8 cellular contexts compared by ENCODE assay signal in the genomic region with DNA sequence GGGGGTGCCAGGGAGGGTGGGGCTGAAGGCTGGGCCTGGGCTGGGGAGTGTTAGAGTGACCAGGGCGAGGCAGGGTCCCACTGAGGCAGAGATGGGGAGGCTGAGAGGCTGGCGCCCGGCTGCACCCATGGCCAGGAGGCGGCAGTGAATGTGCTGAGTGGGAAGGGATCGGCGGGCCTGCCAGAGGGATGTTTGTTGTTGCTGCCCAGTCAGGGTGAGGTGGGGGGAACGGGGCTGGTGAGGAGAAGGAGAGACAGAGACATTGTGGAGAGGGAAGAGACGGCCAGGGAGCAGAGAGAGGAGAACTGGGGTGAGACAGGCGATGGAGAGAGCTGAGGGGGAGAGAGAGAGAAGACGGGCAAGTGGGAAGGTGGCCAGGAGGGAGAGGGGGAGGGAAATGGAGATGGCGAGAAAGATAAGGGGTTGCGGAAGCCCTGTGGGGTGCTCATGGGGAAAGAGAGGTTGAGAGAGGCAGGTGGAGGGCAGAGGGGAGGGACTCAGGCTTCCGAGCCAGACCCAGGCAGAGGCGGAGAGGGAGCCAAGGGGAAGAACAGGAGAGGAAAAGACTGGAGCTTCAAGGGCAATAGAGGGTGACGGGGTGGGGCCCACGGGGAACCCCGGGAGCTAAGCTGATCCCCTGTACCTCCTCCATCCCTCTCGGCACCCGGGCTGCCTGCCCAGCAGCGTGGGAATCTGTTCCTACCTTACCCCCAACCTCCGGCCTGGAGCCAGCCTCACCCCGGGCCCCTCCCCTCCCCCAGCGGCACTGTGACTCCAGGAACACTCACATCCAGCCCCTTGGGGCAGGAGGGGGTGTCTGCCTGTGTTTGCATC. TPM values are rescaled to one million over a fixed set of nuclear protein-coding genes. Genes with fewer than 3 reads are reported as not detected.
DNase-seq lines count a peak whose midpoint lies in the region; ATAC-seq and TF ChIP-seq lines count a peak whose summit lies in the region.

No MANE protein-coding gene starts in this region.

- H4K8ac ChIP-seq in IMR-90 (ENCODE audit: low read depth in 2 of 2, low read length in 2 of 2): peak overlapping the region in 1 of 2 experiments; percentile 52; a peak in 1 of 4 replicates

- H3K4me3 ChIP-seq in IMR-90 (ENCODE audit: insufficient read depth, low read depth, low read length) (no peak overlapping the region), epithelial cell of proximal tubule (ENCODE audit: low read depth, low read length) (peak overlapping the region; percentile 19), OCI-LY7 (ENCODE audit: low read depth, low read length, poor library complexity, severe bottlenecking) (no peak overlapping the region)

- no peak overlapping the region for H3K56ac ChIP-seq in IMR-90 (ENCODE audit: extremely low read depth, insufficient read depth, low read length)

- H3K9me1 ChIP-seq in IMR-90 (ENCODE audit: insufficient read depth, low read length): no peaks in the 10 kb centered on the region

- ATAC-seq in IMR-90 (ENCODE audit: low read depth): peak; percentile 43

- no peak for TF ChIP-seq POLR2A in IMR-90 (IDR thresholded peaks at IDR 0.05; ENCODE audit: low read depth, low read length)

- no peak overlapping the region for H2BK5ac ChIP-seq in IMR-90 (ENCODE audit: low read depth, low read length, poor library complexity, severe bottlenecking)

- CTCF ChIA-PET in IMR-90 (lab: Yijun Ruan, JAX): no interaction called here
- CTCF ChIA-PET in OCI-LY7 (lab: Charles Lee; ENCODE audit: unreplicated experiment): no interaction called here

- H3K4me1 Mint-ChIP-seq in nephron: peaks cover 28% of the 10 kb centered on the region

- POLR2A ChIA-PET in IMR-90 (lab: Charles Lee; ENCODE audit: unreplicated experiment): no interaction called here
- POLR2A ChIA-PET in OCI-LY7 (lab: Charles Lee): interaction anchor here (1.4 kb wide), 1 partner anchor 40 kb away, joined by 3 read pairs; no protein-coding TSS in a partner anchor

- H2AK9ac ChIP-seq in IMR-90 (replicated peaks; ENCODE audit: low read depth, low read length, poor library complexity): peak overlapping the region; percentile 82

- peaks cover 20% of the 10 kb centered on the region for H3K36me3 Mint-ChIP-seq in nephron (ENCODE audit: low read depth)

- no peak overlapping the region for H2BK15ac ChIP-seq in IMR-90 (ENCODE audit: low read depth, low read length)

- H3K23ac ChIP-seq in IMR-90 (ENCODE audit: low read depth, low read length): no peak overlapping the region

- H3K27ac Mint-ChIP-seq in nephron: peak overlapping the region; percentile 70 to 89 (median 88)

- dilution Hi-C loops in IMR-90 (cut with HindIII; ENCODE audit: low sequenced_read_pairs, unreplicated experiment): no loop called here

- peak overlapping the region; percentile 10; the same call in 1 of the 2 replicates for H3K4ac ChIP-seq in IMR-90 (ENCODE audit: low read depth, low read length)

- no peak overlapping the region for H4K91ac ChIP-seq in IMR-90 (ENCODE audit: insufficient read depth, low read depth, low read length)

- peak overlapping the region; percentile 4; the same call in 1 of the 2 replicates for H2AK5ac ChIP-seq in IMR-90 (ENCODE audit: low read depth, low read length)

- H3K27me3 Mint-ChIP-seq in nephron (ENCODE audit: low read depth): no peaks in the 10 kb centered on the region

- peak overlapping the region; percentile 76 to 84 (median 82) for H3K4me3 Mint-ChIP-seq in nephron

- H3K9me3 ChIP-seq in IMR-90 (ENCODE audit: control insufficient read depth, insufficient read depth, low read length) (no peaks in the 10 kb centered on the region), OCI-LY7 (ENCODE audit: low read length) (no peaks in the 10 kb centered on the region)

- no peak for TF ChIP-seq CTCF in IMR-90 (conservative IDR thresholded peaks at IDR 0.05; ENCODE audit: low read depth, low read length)
- no peak for TF ChIP-seq CTCF in epithelial cell of proximal tubule (conservative IDR thresholded peaks at IDR 0.05; ENCODE audit: low read depth, low read length)
- TF ChIP-seq CTCF in nephron (IDR thresholded peaks at IDR 0.05; ENCODE audit: unreplicated experiment in 3 of 3): no peak
- no peak for TF ChIP-seq CTCF in OCI-LY7 (conservative IDR thresholded peaks at IDR 0.05; ENCODE audit: low read length)
- no peak for TF ChIP-seq CTCF in GM13977 (IDR thresholded peaks at IDR 0.05; ENCODE audit: extremely low read depth, insufficient read depth, missing control alignments)

- H3K4me1 ChIP-seq in IMR-90 (ENCODE audit: control insufficient read depth, insufficient read depth, low read length): peaks cover 10% of the 10 kb centered on the region; the same call in 1 of the 2 replicates
- H3K4me1 ChIP-seq in OCI-LY7 (ENCODE audit: insufficient read depth, low read length, poor library complexity, severe bottlenecking): no peaks in the 10 kb centered on the region

- BruUV-seq in IMR-90 (replicated peaks; lab: Mats Ljungman, UMichigan) (no TSS peak), OCI-LY7 (replicated peaks; lab: Mats Ljungman, UMichigan) (no TSS peak)

- in situ Hi-C loops in IMR-90 (cut with MboI; ENCODE audit: low sequenced_read_pairs): no loop called here
- in situ Hi-C loops in GM13977 (cut with MboI; ENCODE audit: low pct_unique_long_range_greater_than_20kb, low sequenced_read_pairs, unreplicated experiment): no loop called here

- peak overlapping the region; percentile 86 for H2AFZ ChIP-seq in IMR-90 (replicated peaks; ENCODE audit: low read length, poor library complexity)
- no peak overlapping the region for H2AFZ ChIP-seq in OCI-LY7 (ENCODE audit: low read length)

- intact Hi-C loops in IMR-90 (cut with micrococcal nuclease): loop anchor here (10.0 kb wide), 1 partner anchor 223 kb away; no protein-coding TSS in a partner anchor
- intact Hi-C loops in OCI-LY7 (cut with micrococcal nuclease; ENCODE audit: unreplicated experiment): no loop called here

- H3K27me3 ChIP-seq in IMR-90 (ENCODE audit: control insufficient read depth, insufficient read depth, low read length): no peaks in the 10 kb centered on the region

- H3K79me1 ChIP-seq in IMR-90 (ENCODE audit: low read depth in 1 of 2, low read length in 2 of 2): no peaks in the 10 kb centered on the region

- H3K27ac ChIP-seq in IMR-90 (ENCODE audit: insufficient read depth, low read length) (peak overlapping the region; percentile 3; the same call in 1 of the 2 replicates), OCI-LY7 (ENCODE audit: low read depth, low read length, poor library complexity, severe bottlenecking) (no peak overlapping the region)

- no peaks in the 10 kb centered on the region for H3K9me3 Mint-ChIP-seq in nephron

- H3K14ac ChIP-seq in IMR-90 (replicated peaks; ENCODE audit: low read depth, low read length): no peak overlapping the region

- no peak overlapping the region for H2BK120ac ChIP-seq in IMR-90 (ENCODE audit: low read depth, low read length)

- H3K18ac ChIP-seq in IMR-90 (ENCODE audit: low read depth, low read length): no peak overlapping the region

- H3K9me2 ChIP-seq in OCI-LY7 (ENCODE audit: insufficient read depth, low read length): no peaks in the 10 kb centered on the region

- H3K4me2 ChIP-seq in IMR-90 (ENCODE audit: low read depth, low read length) (peak overlapping the region; percentile 47; the same call in 1 of the 2 replicates), OCI-LY7 (ENCODE audit: low read length) (no peak overlapping the region)

- H3K9ac ChIP-seq in IMR-90 (ENCODE audit: low read depth, low read length): 0 out of 2 replicates have a peak overlapping the region, but pooled peaks have one; percentile 6

- H2BK20ac ChIP-seq in IMR-90 (ENCODE audit: low read depth, low read length): no peak overlapping the region

- H3K36me3 ChIP-seq in IMR-90 (ENCODE audit: control insufficient read depth, insufficient read depth, low read length) (peaks cover 32% of the 10 kb centered on the region), OCI-LY7 (ENCODE audit: insufficient read depth, low read length) (peaks cover 32% of the 10 kb centered on the region)

- no peaks in the 10 kb centered on the region for H3K79me2 ChIP-seq in OCI-LY7 (ENCODE audit: insufficient read depth, low read depth, low read length)

- WGBS in IMR-90 (ENCODE audit: extremely low coverage in 2 of 2, insufficient read length in 1 of 2), 2 experiments: 26% methylated on average over 6 of the region's 23 CpGs; no CpG with 5 or more reads in 1 of the 2 experiments

- H4K5ac ChIP-seq in IMR-90 (ENCODE audit: low read depth, low read length): no peak overlapping the region

- H4K20me1 ChIP-seq in IMR-90 (ENCODE audit: insufficient read depth, low read length): no peaks in the 10 kb centered on the region
- H4K20me1 ChIP-seq in OCI-LY7 (ENCODE audit: insufficient read depth, low read length): no peaks in the 10 kb centered on the region

- no peak for TF ChIP-seq RAD21 in IMR-90 (IDR thresholded peaks at IDR 0.05; ENCODE audit: low read length)

- DNase-seq in Ammon's horn (ENCODE audit: low spot score): peak; percentile 33
- no peak for DNase-seq in IMR-90
- DNase-seq in activated CD8-positive, alpha-beta memory T cell treated with anti-CD3 and anti-CD28 coated beads for 24 hours: peak; percentile 73
- no peak for DNase-seq in epithelial cell of proximal tubule (ENCODE audit: low read depth)
- no peak for DNase-seq in OCI-LY7 (ENCODE audit: low spot score)
- DNase-seq in GM13977 (ENCODE audit: low spot score): no peak
- DNase-seq in COR-L47 (lab: John Stamatoyannopoulos, UW): no peak

RNA-seq across cellular contexts. Expression of gene B3GNT8, which starts 0.7 kb away (rescaled TPM):
- under 0.01 and 0.36 TPM in 2 replicates for total RNA-seq in IMR-90 (2012; rRNA removed)
- polyA plus RNA-seq in IMR-90 (2012; rRNA removed): 0.30 and 0.36 TPM in 2 replicates
- 0.06 and 0.46 TPM in 2 replicates for polyA plus RNA-seq in IMR-90 (2012; cell fraction: cytosol; rRNA removed)
- 0.18 and 0.34 TPM in 2 replicates for polyA plus RNA-seq in IMR-90 (2012; cell fraction: nucleus; rRNA removed; ENCODE audit: low replicate concordance)
- 1.6 and 2.4 TPM in 2 replicates for total RNA-seq in epithelial cell of proximal tubule
- total RNA-seq in OCI-LY7 (2014; rRNA removed; shearing (Covaris generic)): 0.47 TPM in 1 of 2 replicates, not detected in the other
- 0.40 TPM in 1 of 2 replicates, not detected in the other for total RNA-seq in OCI-LY7 (2022)

RNA-seq across cellular contexts. Expression of gene DMAC2, which starts 11.8 kb away (rescaled TPM):
- total RNA-seq in IMR-90 (2012; rRNA removed): 50.8 and 52.5 TPM in 2 replicates
- 72.2 and 78.5 TPM in 2 replicates for polyA plus RNA-seq in IMR-90 (2012; rRNA removed)
- polyA plus RNA-seq in IMR-90 (2012; cell fraction: cytosol; rRNA removed): 78.9 and 84.8 TPM in 2 replicates
- 33.4 and 44.3 TPM in 2 replicates for polyA plus RNA-seq in IMR-90 (2012; cell fraction: nucleus; rRNA removed; ENCODE audit: low replicate concordance)
- total RNA-seq in epithelial cell of proximal tubule: 54.9 and 74.8 TPM in 2 replicates
- 22.4 and 30.6 TPM in 2 replicates for total RNA-seq in OCI-LY7 (2014; rRNA removed; shearing (Covaris generic))
- 40.6 and 41.6 TPM in 2 replicates for total RNA-seq in OCI-LY7 (2022)

RNA-seq across cellular contexts. Expression of gene ERICH4, which starts 15.1 kb away (rescaled TPM):
- total RNA-seq in IMR-90 (2012; rRNA removed) (not detected in 2 replicates), epithelial cell of proximal tubule (not detected in 2 replicates), OCI-LY7 (2022) (not detected in 2 replicates)
- not detected in 2 replicates for polyA plus RNA-seq in IMR-90 (2012; rRNA removed)
- not detected in 2 replicates for polyA plus RNA-seq in IMR-90 (2012; cell fraction: cytosol; rRNA removed)
- not detected in 2 replicates for polyA plus RNA-seq in IMR-90 (2012; cell fraction: nucleus; rRNA removed; ENCODE audit: low replicate concordance)
- total RNA-seq in OCI-LY7 (2014; rRNA removed; shearing (Covaris generic)): not detected in 2 replicates

RNA-seq across cellular contexts. Expression of gene BCKDHA, which starts 30.2 kb away (rescaled TPM):
- total RNA-seq in IMR-90 (2012; rRNA removed) (6.4 and 7.7 TPM in 2 replicates), epithelial cell of proximal tubule (24.0 and 35.7 TPM in 2 replicates), OCI-LY7 (2022) (16.8 and 17.8 TPM in 2 replicates)
- 7.6 and 9.6 TPM in 2 replicates for polyA plus RNA-seq in IMR-90 (2012; rRNA removed)
- polyA plus RNA-seq in IMR-90 (2012; cell fraction: cytosol; rRNA removed): 11.8 and 37.7 TPM in 2 replicates
- 13.5 and 42.6 TPM in 2 replicates for polyA plus RNA-seq in IMR-90 (2012; cell fraction: nucleus; rRNA removed; ENCODE audit: low replicate concordance)
- total RNA-seq in OCI-LY7 (2014; rRNA removed; shearing (Covaris generic)): 34.6 and 66.4 TPM in 2 replicates

RNA-seq across cellular contexts. Expression of gene EXOSC5, which starts 30.7 kb away (rescaled TPM):
- 11.4 and 19.0 TPM in 2 replicates for total RNA-seq in IMR-90 (2012; rRNA removed)
- polyA plus RNA-seq in IMR-90 (2012; rRNA removed): 25.2 and 34.0 TPM in 2 replicates
- 26.6 and 36.2 TPM in 2 replicates for polyA plus RNA-seq in IMR-90 (2012; cell fraction: cytosol; rRNA removed)
- 7.0 and 16.4 TPM in 2 replicates for polyA plus RNA-seq in IMR-90 (2012; cell fraction: nucleus; rRNA removed; ENCODE audit: low replicate concordance)
- 23.7 and 43.8 TPM in 2 replicates for total RNA-seq in epithelial cell of proximal tubule
- 48.3 and 55.8 TPM in 2 replicates for total RNA-seq in OCI-LY7 (2014; rRNA removed; shearing (Covaris generic))
- total RNA-seq in OCI-LY7 (2022): 36.0 and 40.0 TPM in 2 replicates

Comparison
In these comparisons a context has a peak if more than half of its experiments do, and no peak if none do; other contexts are left out.
1. DNase-seq: peak in Ammon's horn (single experiment) and activated CD8-positive, alpha-beta memory T cell treated with anti-CD3 and anti-CD28 coated beads for 24 hours (single experiment); none in IMR-90 (single experiment), epithelial cell of proximal tubule (single experiment), OCI-LY7 (single experiment), GM13977 (single experiment) and COR-L47 (single experiment).